ENCODE assay signal across 18 cellular contexts in genomic region chr6:157772820-157773219, GRCh38. TPM values are rescaled to one million over a fixed set of nuclear protein-coding genes. Genes with fewer than 3 reads are reported as not detected.
DNase-seq lines count a peak whose midpoint lies in the region; ATAC-seq and TF ChIP-seq lines count a peak whose summit lies in the region.
"Had no signal": no experiment of that assay in that cellular context is flagged by ENCODE, and none has a peak within 500 bp of the region (broad histone marks: within the 10 kb centered on the region; RNA-seq: fewer than 3 reads in every experiment).

No MANE protein-coding gene starts in this region.

- H3K27ac Mint-ChIP-seq in activated naive CD4-positive, alpha-beta T cell treated with anti-CD3 and anti-CD28 coated beads, Interleukin-2, amount 50 U/mL, for 24 hours = peak overlapping the region; percentile 86
- no peak overlapping the region for H3K27ac Mint-ChIP-seq in activated naive CD4-positive, alpha-beta T cell treated with anti-CD3 and anti-CD28 coated beads, Interleukin-2, amount 50 U/mL, for 72 hours
- peak overlapping the region; percentile 42 for H3K27ac Mint-ChIP-seq in endothelial cell (ENCODE audit: unreplicated experiment)
- peak overlapping the region; percentile 7 for H3K27ac Mint-ChIP-seq in stimulated activated naive B cell treated with anti-CD40 and anti-IgM and Interleukin-4, amounts not matched to agents 10 μg/mL and 1 μg/mL and 100 μg/mL, for 72 hours

- POLR2A ChIA-PET in HEK293 (lab: Yijun Ruan, JAX) = interaction anchor here (0.8 kb wide), 1 partner anchor 12 kb away, joined by 3 read pairs; no protein-coding TSS in a partner anchor

- H3K27me3 Mint-ChIP-seq in activated naive CD4-positive, alpha-beta T cell treated with anti-CD3 and anti-CD28 coated beads, Interleukin-2, amount 50 U/mL, for 24 hours = no peaks in the 10 kb centered on the region
- peaks cover 14% of the 10 kb centered on the region for H3K27me3 Mint-ChIP-seq in endothelial cell (ENCODE audit: unreplicated experiment)
- H3K27me3 Mint-ChIP-seq in stimulated activated naive B cell treated with anti-CD40 and anti-IgM and Interleukin-4, amounts not matched to agents 10 μg/mL and 1 μg/mL and 100 μg/mL, for 72 hours = peaks cover 0 to 8% of the 10 kb centered on the region in 2 donors

- H3K36me3 ChIP-seq in HEK293 (ENCODE audit: control insufficient read depth in 2 of 2, insufficient read depth in 1 of 2, low read length in 2 of 2) = no peaks in the 10 kb centered on the region
- H3K36me3 ChIP-seq: BLaER1, HAP-1 had no signal

- H3K9me3 ChIP-seq in HEK293 (ENCODE audit: control insufficient read depth, insufficient read depth, low read depth, low read length) = no peaks in the 10 kb centered on the region
- H3K9me3 ChIP-seq: BLaER1, HAP-1 had no signal

- no peaks in the 10 kb centered on the region for H3K4me1 ChIP-seq in HEK293 (ENCODE audit: control insufficient read depth, insufficient read depth, low read length)

- CTCF ChIA-PET in HEK293 (lab: Yijun Ruan, JAX) = interaction anchor here (0.8 kb wide), 1 partner anchor 10 kb away, joined by 3 read pairs; no protein-coding TSS in a partner anchor

- H3K4me1 Mint-ChIP-seq in activated naive CD4-positive, alpha-beta T cell treated with anti-CD3 and anti-CD28 coated beads, Interleukin-2, amount 50 U/mL, for 24 hours = peaks cover 54% of the 10 kb centered on the region
- peaks cover 26% of the 10 kb centered on the region for H3K4me1 Mint-ChIP-seq in endothelial cell (ENCODE audit: unreplicated experiment)
- H3K4me1 Mint-ChIP-seq in stimulated activated naive B cell treated with anti-CD40 and anti-IgM and Interleukin-4, amounts not matched to agents 10 μg/mL and 1 μg/mL and 100 μg/mL, for 72 hours = peaks cover 46 to 54% of the 10 kb centered on the region in 2 donors

- no peak overlapping the region for H3K4me3 ChIP-seq in HEK293 (ENCODE audit: low read depth, low read length)
- H3K4me3 ChIP-seq: BLaER1, HAP-1 had no signal

- intact Hi-C loops in posterior vena cava (cut with DNase I) = no loop called here

- peaks cover 12% of the 10 kb centered on the region for H3K36me3 Mint-ChIP-seq in activated naive CD4-positive, alpha-beta T cell treated with anti-CD3 and anti-CD28 coated beads, Interleukin-2, amount 50 U/mL, for 24 hours
- peaks cover 7 to 33% of the 10 kb centered on the region in 2 donors for H3K36me3 Mint-ChIP-seq in activated naive CD4-positive, alpha-beta T cell treated with anti-CD3 and anti-CD28 coated beads, Interleukin-2, amount 50 U/mL, for 72 hours
- peaks cover 13% of the 10 kb centered on the region for H3K36me3 Mint-ChIP-seq in endothelial cell (ENCODE audit: low read depth, unreplicated experiment)
- peaks cover 1 to 22% of the 10 kb centered on the region in 2 donors for H3K36me3 Mint-ChIP-seq in stimulated activated naive B cell treated with anti-CD40 and anti-IgM and Interleukin-4, amounts not matched to agents 10 μg/mL and 1 μg/mL and 100 μg/mL, for 72 hours

- H3K4me3 Mint-ChIP-seq in activated naive CD4-positive, alpha-beta T cell treated with anti-CD3 and anti-CD28 coated beads, Interleukin-2, amount 50 U/mL, for 24 hours = no peak overlapping the region
- H3K4me3 Mint-ChIP-seq in endothelial cell (ENCODE audit: unreplicated experiment) = no peak overlapping the region
- no peak overlapping the region for H3K4me3 Mint-ChIP-seq in stimulated activated naive B cell treated with anti-CD40 and anti-IgM and Interleukin-4, amounts not matched to agents 10 μg/mL and 1 μg/mL and 100 μg/mL, for 72 hours

- no peak for DNase-seq in activated naive CD4-positive, alpha-beta T cell treated with anti-CD3 and anti-CD28 coated beads, Interleukin-2, amount 50 U/mL, for 72 hours (ENCODE audit: low spot score in 2 of 2)
- no peak for DNase-seq in endothelial cell (ENCODE audit: low spot score)
- DNase-seq in stimulated activated naive B cell treated with anti-CD40 and anti-IgM and Interleukin-4, amounts not matched to agents 10 μg/mL and 1 μg/mL and 100 μg/mL, for 72 hours = no peak
- no peak for DNase-seq in posterior vena cava (ENCODE audit: low spot score)
- DNase-seq: CD8-positive, alpha-beta memory T cell; KG1; NCI-H1105 treated with DMSO at 0.1 percent for 48 hours; NCI-H1694; NCI-H2107; NCI-H510A; NCI-H748 treated with DMSO at 0.1 percent for 48 hours; NK-92 treated with Interleukin-12 subunit alpha and Interleukin-12 subunit beta, amount 100 ng/mL, for 24 hours had no signal

- H3K9me3 Mint-ChIP-seq in activated naive CD4-positive, alpha-beta T cell treated with anti-CD3 and anti-CD28 coated beads, Interleukin-2, amount 50 U/mL, for 24 hours = no peaks in the 10 kb centered on the region
- peaks cover 6 to 12% of the 10 kb centered on the region in 2 donors for H3K9me3 Mint-ChIP-seq in activated naive CD4-positive, alpha-beta T cell treated with anti-CD3 and anti-CD28 coated beads, Interleukin-2, amount 50 U/mL, for 72 hours
- peaks cover 9% of the 10 kb centered on the region for H3K9me3 Mint-ChIP-seq in endothelial cell (ENCODE audit: unreplicated experiment)
- H3K9me3 Mint-ChIP-seq in stimulated activated naive B cell treated with anti-CD40 and anti-IgM and Interleukin-4, amounts not matched to agents 10 μg/mL and 1 μg/mL and 100 μg/mL, for 72 hours = peaks cover 5 to 15% of the 10 kb centered on the region in 2 donors

- no peak for ATAC-seq in activated naive CD4-positive, alpha-beta T cell treated with anti-CD3 and anti-CD28 coated beads, Interleukin-2, amount 50 U/mL, for 72 hours
- ATAC-seq in stimulated activated naive B cell treated with anti-CD40 and anti-IgM and Interleukin-4, amounts not matched to agents 10 μg/mL and 1 μg/mL and 100 μg/mL, for 72 hours (replicated peaks) = no peak
- no peak for ATAC-seq in GM18873 (IDR thresholded peaks at IDR 0.05; ENCODE audit: low FRiP score, unreplicated experiment)
- ATAC-seq: Right ventricle myocardium inferior had no signal

- H3K27ac ChIP-seq in HEK293 (ENCODE audit: extremely low read depth, low read depth, low read length) = no peak overlapping the region
- H3K27ac ChIP-seq: BLaER1 had no signal

- TF ChIP-seq CTCF in HEK293 (tag by site-specific recombination; IDR thresholded peaks at IDR 0.05) (no peak), endothelial cell (IDR thresholded peaks at IDR 0.05; ENCODE audit: unreplicated experiment) (no peak)

TF ChIP-seq in HEK293, 187 proteins besides CTCF, POLR2A, EP300 and RAD21:
- TF ChIP-seq ZBTB21 (tag by site-specific recombination; IDR thresholded peaks at IDR 0.05) (no peak), SP3 (tag by site-specific recombination; IDR thresholded peaks at IDR 0.05) (no peak), YY2 (tag by site-specific recombination; IDR thresholded peaks at IDR 0.05) (no peak), ZFHX2 (tag by site-specific recombination; conservative IDR thresholded peaks at IDR 0.05) (no peak), ATF2 (tag by site-specific recombination; IDR thresholded peaks at IDR 0.05; ENCODE audit: low read depth) (peak; percentile 58; the same call in 1 of the 2 replicates), BCL6B (tag by site-specific recombination; IDR thresholded peaks at IDR 0.05) (no peak), EGR2 (tag by site-specific recombination; IDR thresholded peaks at IDR 0.05; ENCODE audit: low read depth) (no peak)

RNA-seq across cellular contexts. Expression of gene SNX9, which starts 50.2 kb away (rescaled TPM):
- 10 to 100 TPM; 27.6 to 35.0 TPM for total RNA-seq in activated naive CD4-positive, alpha-beta T cell treated with anti-CD3 and anti-CD28 coated beads, Interleukin-2, amount 50 U/mL, for 72 hours
- total RNA-seq in endothelial cell (ENCODE audit: unreplicated experiment) (68.6 TPM), posterior vena cava (100 to 1,000 TPM in 1 of 2 donors, 10 to 100 TPM in 1; 82.2 to 103 TPM)

Comparison
In these comparisons a context has a peak if more than half of its experiments do, and no peak if none do; other contexts are left out.
1. H3K27ac Mint-ChIP-seq: peak in activated naive CD4-positive, alpha-beta T cell treated with anti-CD3 and anti-CD28 coated beads, Interleukin-2, amount 50 U/mL, for 24 hours (single experiment), endothelial cell (single experiment) and stimulated activated naive B cell treated with anti-CD40 and anti-IgM and Interleukin-4, amounts not matched to agents 10 μg/mL and 1 μg/mL and 100 μg/mL, for 72 hours (single experiment); none in activated naive CD4-positive, alpha-beta T cell treated with anti-CD3 and anti-CD28 coated beads, Interleukin-2, amount 50 U/mL, for 72 hours (0 of 2).